In the genomic region with DNA sequence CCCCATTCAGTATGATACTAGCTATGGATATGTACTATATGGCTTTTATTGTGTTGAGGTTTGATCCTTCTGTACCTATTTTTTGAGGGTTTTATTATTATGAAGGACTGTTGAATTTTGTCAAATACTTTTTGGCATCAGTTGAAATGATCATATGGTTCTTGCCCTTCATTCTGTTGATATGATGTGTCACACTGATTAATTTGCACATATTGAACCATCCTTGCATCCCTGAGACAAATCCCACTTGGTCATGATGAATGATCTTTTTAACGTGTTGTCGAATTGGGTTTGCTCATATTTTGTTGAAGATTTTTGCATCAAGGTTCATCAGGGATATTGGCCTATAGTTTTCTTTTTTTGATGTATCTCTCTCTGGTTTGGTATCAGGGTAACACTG, we compare ENCODE assay signal across 21 cellular contexts.
"Had no signal": no experiment of that assay in that cellular context is flagged by ENCODE, and none has a peak within 500 bp of the region (broad histone marks: within the 10 kb centered on the region; RNA-seq: fewer than 3 reads in every experiment).

No MANE protein-coding gene starts in this region.

- DNase-seq: activated CD4-positive, alpha-beta T cell treated with anti-CD3 and anti-CD28 coated beads, Interleukin-2, amount 50 U/mL, for 4 hours; activated naive CD4-positive, alpha-beta T cell; activated T-cell treated with anti-CD3 and anti-CD28 coated beads for 4 hours; anterior cingulate cortex; caudate nucleus; dermis blood vessel endothelial cell; effector CD8-positive, alpha-beta T cell; erythroblast; foreskin fibroblast; heart right ventricle; left colon; mesendoderm; mucosa of descending colon; retina; sigmoid colon; stimulated activated CD4-positive, alpha-beta T cell treated with anti-CD3 and anti-CD28 coated beads, Interleukin-15, amount 100 ng/mL, for 24 hours; stimulated activated naive CD4-positive, alpha-beta T cell; T-cell; upper lobe of right lung had no signal

- H3K4me3 Mint-ChIP-seq: brain, T-cell had no signal

- ATAC-seq: heart right ventricle, left colon, mucosa of descending colon, T-cell, upper lobe of right lung had no signal

- H3K27ac Mint-ChIP-seq: brain, progenitor cell of endocrine pancreas had no signal

- H3K27me3 Mint-ChIP-seq: brain, progenitor cell of endocrine pancreas, T-cell had no signal

- H3K4me1 Mint-ChIP-seq: brain had no signal
